ENCODE assay signal across 1 cellular context in the genomic region with DNA sequence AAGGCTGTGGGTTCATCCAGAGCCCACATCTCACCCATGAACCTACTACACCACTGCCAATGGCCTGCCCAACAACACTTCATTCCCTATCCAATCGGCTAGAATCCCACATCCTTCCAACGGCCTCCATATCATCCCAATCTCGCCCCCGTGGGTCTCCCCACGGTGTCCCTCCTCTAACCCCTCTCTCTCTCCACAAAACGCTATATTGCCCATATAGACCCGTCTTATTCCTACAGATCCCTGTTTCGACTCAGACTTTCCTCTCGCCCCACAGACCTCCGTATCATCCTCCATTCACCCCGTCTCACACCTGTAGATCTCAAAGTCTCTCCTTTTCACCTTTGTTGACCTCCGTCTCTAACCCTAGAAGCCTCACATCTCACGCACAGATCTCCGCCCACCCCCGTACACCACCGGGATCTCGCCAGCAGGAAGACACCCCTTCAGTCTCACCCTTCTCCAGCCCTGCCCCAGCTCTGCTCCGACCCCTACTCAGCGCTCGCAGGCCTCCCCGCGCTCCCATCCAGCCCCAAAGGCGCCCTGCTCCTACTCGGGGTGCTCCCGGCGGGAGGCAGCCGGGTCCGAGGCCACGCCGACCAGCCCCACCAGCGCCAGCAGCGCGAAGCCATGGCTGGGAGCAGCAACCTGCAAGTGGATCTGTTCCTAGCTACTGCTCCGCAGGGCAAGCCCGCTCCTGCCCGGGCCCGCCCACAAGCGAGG.
TF ChIP-seq lines count a peak whose summit lies in the region.

A gene with protein sequence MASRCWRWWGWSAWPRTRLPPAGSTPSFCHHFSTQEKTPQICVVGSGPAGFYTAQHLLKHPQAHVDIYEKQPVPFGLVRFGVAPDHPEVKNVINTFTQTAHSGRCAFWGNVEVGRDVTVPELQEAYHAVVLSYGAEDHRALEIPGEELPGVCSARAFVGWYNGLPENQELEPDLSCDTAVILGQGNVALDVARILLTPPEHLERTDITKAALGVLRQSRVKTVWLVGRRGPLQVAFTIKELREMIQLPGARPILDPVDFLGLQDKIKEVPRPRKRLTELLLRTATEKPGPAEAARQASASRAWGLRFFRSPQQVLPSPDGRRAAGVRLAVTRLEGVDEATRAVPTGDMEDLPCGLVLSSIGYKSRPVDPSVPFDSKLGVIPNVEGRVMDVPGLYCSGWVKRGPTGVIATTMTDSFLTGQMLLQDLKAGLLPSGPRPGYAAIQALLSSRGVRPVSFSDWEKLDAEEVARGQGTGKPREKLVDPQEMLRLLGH (minus strand): TSS at position 682 of the 723 bp plus-strand sequence. CDS start 50 bp downstream, at position 632.

TF ChIP-seq in HepG2, 621 proteins besides CTCF, POLR2A, EP300 and RAD21 (continued from another document and continues in another):
- TF ChIP-seq ZNF34 (CRISPR knock-in tag; IDR thresholded peaks at IDR 0.05; ENCODE audit: borderline replicate concordance) (peak; percentile 6; the same call in 1 of the 2 replicates), TBL1XR1 (IDR thresholded peaks at IDR 0.05; ENCODE audit: borderline replicate concordance, low read length, partially characterized antibody) (no peak), SUZ12 (IDR thresholded peaks at IDR 0.05; ENCODE audit: low read depth, low read length) (no peak), SRF (IDR thresholded peaks at IDR 0.05; ENCODE audit: low read depth, low read length) (no peak), ATF7-NPFF (CRISPR knock-in tag; IDR thresholded peaks at IDR 0.05; ENCODE audit: low read depth) (peak; percentile 86), ARID2 (CRISPR knock-in tag; IDR thresholded peaks at IDR 0.05; ENCODE audit: borderline replicate concordance) (peak; percentile 97), BORCS8-MEF2B (CRISPR knock-in tag; IDR thresholded peaks at IDR 0.05) (peak; percentile 95), ZNF232 (CRISPR knock-in tag; IDR thresholded peaks at IDR 0.05; ENCODE audit: borderline replicate concordance) (0 out of 2 replicates have a peak, but pooled peaks have one; percentile 71), FIP1L1 (IDR thresholded peaks at IDR 0.05; ENCODE audit: borderline replicate concordance, insufficient read depth, low read depth, low read length) (no peak), BRD4 (CRISPR knock-in tag; IDR thresholded peaks at IDR 0.05) (peak; percentile 93), NFIB (CRISPR knock-in tag; IDR thresholded peaks at IDR 0.05; ENCODE audit: borderline replicate concordance) (no peak), ZNF10 (CRISPR knock-in tag; IDR thresholded peaks at IDR 0.05; ENCODE audit: borderline replicate concordance, low read depth) (0 out of 2 replicates have a peak, but pooled peaks have one; percentile 68), ZNF703 (CRISPR knock-in tag; IDR thresholded peaks at IDR 0.05; ENCODE audit: borderline replicate concordance) (no peak), ELK4 (CRISPR knock-in tag; IDR thresholded peaks at IDR 0.05; ENCODE audit: borderline replicate concordance) (no peak), ZKSCAN5 (CRISPR knock-in tag; IDR thresholded peaks at IDR 0.05) (0 out of 2 replicates have a peak, but pooled peaks have one; percentile 47), ZBED4 (CRISPR knock-in tag; IDR thresholded peaks at IDR 0.05; ENCODE audit: borderline replicate concordance) (peak; percentile 65; the same call in 1 of the 2 replicates), CREBL2 (CRISPR knock-in tag; IDR thresholded peaks at IDR 0.05; ENCODE audit: borderline replicate concordance) (0 out of 2 replicates have a peak, but pooled peaks have one; percentile 27), ZMYM3 (CRISPR knock-in tag; IDR thresholded peaks at IDR 0.05) (peak; percentile 63; the same call in 1 of the 2 replicates), DNMT1 (CRISPR knock-in tag; IDR thresholded peaks at IDR 0.05) (peak; percentile 49; the same call in 1 of the 2 replicates), MTF2 (CRISPR knock-in tag; IDR thresholded peaks at IDR 0.05; ENCODE audit: borderline replicate concordance) (no peak), FOXK2 (IDR thresholded peaks at IDR 0.05) (no peak), ZBTB3 (CRISPR knock-in tag; IDR thresholded peaks at IDR 0.05; ENCODE audit: borderline replicate concordance, low read depth) (no peak), SMAD1 (CRISPR knock-in tag; IDR thresholded peaks at IDR 0.05; ENCODE audit: borderline replicate concordance, low read depth) (peak; percentile 16; the same call in 1 of the 2 replicates), ARNT (IDR thresholded peaks at IDR 0.05) (no peak), MBD4 (IDR thresholded peaks at IDR 0.05; ENCODE audit: borderline replicate concordance, low read length) (no peak), ZNF615 (CRISPR knock-in tag; IDR thresholded peaks at IDR 0.05; ENCODE audit: borderline replicate concordance) (peak; percentile 96), STAT5B (CRISPR knock-in tag; IDR thresholded peaks at IDR 0.05) (peak; percentile 95), SYNCRIP (IDR thresholded peaks at IDR 0.05; ENCODE audit: insufficient read depth, low read depth, low read length) (no peak), ZNF75D (CRISPR knock-in tag; IDR thresholded peaks at IDR 0.05; ENCODE audit: borderline replicate concordance) (no peak), ZNF138 (CRISPR knock-in tag; IDR thresholded peaks at IDR 0.05; ENCODE audit: low read depth) (peak; percentile 85; the same call in 1 of the 2 replicates), EEA1 (CRISPR knock-in tag; IDR thresholded peaks at IDR 0.05; ENCODE audit: borderline replicate concordance) (peak; percentile 58; the same call in 1 of the 2 replicates), ZNF543 (CRISPR knock-in tag; IDR thresholded peaks at IDR 0.05) (no peak; the same call in 1 of the 2 replicates), ZSCAN5A (CRISPR knock-in tag; IDR thresholded peaks at IDR 0.05; ENCODE audit: borderline replicate concordance) (peak; percentile 83; the same call in 1 of the 2 replicates), GATA4 (IDR thresholded peaks at IDR 0.05; ENCODE audit: borderline replicate concordance, low read depth) (peak; percentile 76), PREB (CRISPR knock-in tag; IDR thresholded peaks at IDR 0.05) (peak; percentile 69; the same call in 1 of the 2 replicates), KMT2A (CRISPR knock-in tag; IDR thresholded peaks at IDR 0.05) (peak; percentile 48; the same call in 1 of the 2 replicates)
- TF ChIP-seq, protein P1, sequence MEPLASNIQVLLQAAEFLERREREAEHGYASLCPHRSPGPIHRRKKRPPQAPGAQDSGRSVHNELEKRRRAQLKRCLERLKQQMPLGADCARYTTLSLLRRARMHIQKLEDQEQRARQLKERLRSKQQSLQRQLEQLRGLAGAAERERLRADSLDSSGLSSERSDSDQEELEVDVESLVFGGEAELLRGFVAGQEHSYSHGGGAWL (CRISPR knock-in tag; IDR thresholded peaks at IDR 0.05) = peak; percentile 79
- TF ChIP-seq, protein P2, sequence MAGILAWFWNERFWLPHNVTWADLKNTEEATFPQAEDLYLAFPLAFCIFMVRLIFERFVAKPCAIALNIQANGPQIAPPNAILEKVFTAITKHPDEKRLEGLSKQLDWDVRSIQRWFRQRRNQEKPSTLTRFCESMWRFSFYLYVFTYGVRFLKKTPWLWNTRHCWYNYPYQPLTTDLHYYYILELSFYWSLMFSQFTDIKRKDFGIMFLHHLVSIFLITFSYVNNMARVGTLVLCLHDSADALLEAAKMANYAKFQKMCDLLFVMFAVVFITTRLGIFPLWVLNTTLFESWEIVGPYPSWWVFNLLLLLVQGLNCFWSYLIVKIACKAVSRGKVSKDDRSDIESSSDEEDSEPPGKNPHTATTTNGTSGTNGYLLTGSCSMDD (CRISPR knock-in tag; IDR thresholded peaks at IDR 0.05) = peak; percentile 87; the same call in 1 of the 2 replicates
- TF ChIP-seq, protein P3, sequence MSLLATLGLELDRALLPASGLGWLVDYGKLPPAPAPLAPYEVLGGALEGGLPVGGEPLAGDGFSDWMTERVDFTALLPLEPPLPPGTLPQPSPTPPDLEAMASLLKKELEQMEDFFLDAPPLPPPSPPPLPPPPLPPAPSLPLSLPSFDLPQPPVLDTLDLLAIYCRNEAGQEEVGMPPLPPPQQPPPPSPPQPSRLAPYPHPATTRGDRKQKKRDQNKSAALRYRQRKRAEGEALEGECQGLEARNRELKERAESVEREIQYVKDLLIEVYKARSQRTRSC (CRISPR knock-in tag; IDR thresholded peaks at IDR 0.05; ENCODE audit: low read depth) = peak; percentile 79; the same call in 1 of the 2 replicates
- TF ChIP-seq, protein P4, sequence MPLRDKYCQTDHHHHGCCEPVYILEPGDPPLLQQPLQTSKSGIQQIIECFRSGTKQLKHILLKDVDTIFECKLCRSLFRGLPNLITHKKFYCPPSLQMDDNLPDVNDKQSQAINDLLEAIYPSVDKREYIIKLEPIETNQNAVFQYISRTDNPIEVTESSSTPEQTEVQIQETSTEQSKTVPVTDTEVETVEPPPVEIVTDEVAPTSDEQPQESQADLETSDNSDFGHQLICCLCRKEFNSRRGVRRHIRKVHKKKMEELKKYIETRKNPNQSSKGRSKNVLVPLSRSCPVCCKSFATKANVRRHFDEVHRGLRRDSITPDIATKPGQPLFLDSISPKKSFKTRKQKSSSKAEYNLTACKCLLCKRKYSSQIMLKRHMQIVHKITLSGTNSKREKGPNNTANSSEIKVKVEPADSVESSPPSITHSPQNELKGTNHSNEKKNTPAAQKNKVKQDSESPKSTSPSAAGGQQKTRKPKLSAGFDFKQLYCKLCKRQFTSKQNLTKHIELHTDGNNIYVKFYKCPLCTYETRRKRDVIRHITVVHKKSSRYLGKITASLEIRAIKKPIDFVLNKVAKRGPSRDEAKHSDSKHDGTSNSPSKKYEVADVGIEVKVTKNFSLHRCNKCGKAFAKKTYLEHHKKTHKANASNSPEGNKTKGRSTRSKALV (CRISPR knock-in tag; IDR thresholded peaks at IDR 0.05) = peak; percentile 14; the same call in 1 of the 2 replicates
- TF ChIP-seq, protein P5, sequence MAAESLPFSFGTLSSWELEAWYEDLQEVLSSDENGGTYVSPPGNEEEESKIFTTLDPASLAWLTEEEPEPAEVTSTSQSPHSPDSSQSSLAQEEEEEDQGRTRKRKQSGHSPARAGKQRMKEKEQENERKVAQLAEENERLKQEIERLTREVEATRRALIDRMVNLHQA (CRISPR knock-in tag; IDR thresholded peaks at IDR 0.05) = no peak
